Comparison of ENCODE assay signal across 22 cellular contexts in the genomic region with DNA sequence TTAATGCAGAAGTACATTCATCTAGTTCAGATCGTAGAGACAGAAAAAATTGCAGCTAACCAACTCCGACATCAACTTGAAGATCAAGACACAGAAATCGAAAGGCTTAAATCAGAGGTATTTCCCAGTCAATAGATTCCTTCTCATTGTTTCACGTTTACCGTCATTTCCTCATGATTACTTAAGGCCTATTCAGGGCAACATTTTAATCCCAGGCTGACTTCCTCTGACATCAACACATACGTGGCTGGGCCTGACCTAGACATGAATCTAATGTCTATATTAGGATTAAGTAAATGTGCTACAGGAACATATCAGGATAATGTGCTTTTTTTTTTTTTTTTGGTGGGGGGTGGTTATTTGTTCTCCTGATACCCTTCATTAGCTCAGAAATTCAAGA.
"Had no signal": no experiment of that assay in that cellular context is flagged by ENCODE, and none has a peak within 500 bp of the region (broad histone marks: within the 10 kb centered on the region; RNA-seq: fewer than 3 reads in every experiment).

No MANE protein-coding gene starts in this region.

- H3K27ac Mint-ChIP-seq: activated CD4-positive, alpha-beta T cell treated with anti-CD3 and anti-CD28 coated beads, Interleukin-2, amount 10 ng/mL, durations not matched to agents 7 days and 5 days; activated T-cell treated with anti-CD3 and anti-CD28 coated beads, Interleukin-2, amount 50 U/mL, for 72 hours; natural killer cell treated with Interleukin-12 subunit alpha and Interleukin-12 subunit beta and Interleukin-15 and Interleukin-18, amount 100 ng/mL, for 72 hours; T-cell had no signal

- DNase-seq: activated CD4-positive, alpha-beta T cell treated with anti-CD3 and anti-CD28 coated beads, Interleukin-2, amount 10 ng/mL, durations not matched to agents 7 days and 5 days; activated CD4-positive, CD25-positive, alpha-beta regulatory T cell; activated CD8-positive, alpha-beta memory T cell treated with anti-CD3 and anti-CD28 coated beads for 24 hours; activated CD8-positive, alpha-beta memory T cell treated with anti-CD3 and anti-CD28 coated beads, Interleukin-2, amount 50 U/mL, for 48 hours; activated effector memory CD4-positive, alpha-beta T cell treated with anti-CD3 and anti-CD28 coated beads, Interleukin-2, amount 50 U/mL, for 16 hours; activated naive CD4-positive, alpha-beta T cell treated with anti-CD3 and anti-CD28 coated beads, Interleukin-2, amount 50 U/mL, for 16 hours; activated T-cell treated with anti-CD3 and anti-CD28 coated beads, Interleukin-2, amount 50 U/mL, for 72 hours; aorta; cerebellar nuclear complex; effector memory CD4-positive, alpha-beta T cell; lower lobe of right lung; pancreas; stimulated activated CD4-positive, alpha-beta T cell treated with anti-CD3 and anti-CD28 coated beads, Interleukin-12 subunit alpha, Interleukin-12 subunit beta, amount 100 ng/mL, for 4 hours; stimulated activated CD4-positive, alpha-beta T cell treated with anti-CD3 and anti-CD28 coated beads, Interleukin-1b, Interleukin-23, amount 100 ng/mL, for 48 hours; stimulated activated naive CD8-positive, alpha-beta T cell treated with anti-CD3 and anti-CD28 coated beads, Interleukin-15, Interleukin-2, amounts not matched to agents 100 U/mL and 50 U/mL, for 24 hours; T-cell had no signal

- H3K4me3 Mint-ChIP-seq: activated CD4-positive, alpha-beta T cell treated with anti-CD3 and anti-CD28 coated beads, Interleukin-2, amount 10 ng/mL, durations not matched to agents 7 days and 5 days; activated T-cell treated with anti-CD3 and anti-CD28 coated beads, Interleukin-2, amount 50 U/mL, for 72 hours; natural killer cell treated with Interleukin-12 subunit alpha and Interleukin-12 subunit beta and Interleukin-15 and Interleukin-18, amount 100 ng/mL, for 72 hours; T-cell had no signal

- H3K36me3 Mint-ChIP-seq: natural killer cell treated with Interleukin-12 subunit alpha and Interleukin-12 subunit beta and Interleukin-15 and Interleukin-18, amount 100 ng/mL, for 72 hours had no signal

- H3K27ac ChIP-seq: epithelial cell of prostate, lower lobe of right lung, neutrophil, pancreas, suprapubic skin, vagina had no signal

- H3K36me3 ChIP-seq: lower lobe of right lung, neutrophil, pancreas, suprapubic skin, vagina had no signal

- ATAC-seq: activated T-cell treated with anti-CD3 and anti-CD28 coated beads, Interleukin-2, amount 50 U/mL, for 72 hours; lower lobe of right lung; natural killer cell treated with Interleukin-12 subunit alpha and Interleukin-12 subunit beta and Interleukin-15 and Interleukin-18, amount 100 ng/mL, for 72 hours; pancreas; SK-N-SH treated with all-trans-retinoic acid at 6 μM for 48 hours; stimulated activated naive CD8-positive, alpha-beta T cell treated with anti-CD3 and anti-CD28 coated beads, Interleukin-15, Interleukin-2, amounts not matched to agents 100 U/mL and 50 U/mL, for 24 hours; T-cell had no signal

- H3K27me3 Mint-ChIP-seq: activated CD4-positive, alpha-beta T cell treated with anti-CD3 and anti-CD28 coated beads, Interleukin-2, amount 10 ng/mL, durations not matched to agents 7 days and 5 days; T-cell had no signal

- H3K27me3 ChIP-seq: neutrophil, pancreas, suprapubic skin, vagina had no signal

- H3K4me3 ChIP-seq: lower lobe of right lung, pancreas, suprapubic skin, vagina had no signal

- H3K9me3 ChIP-seq: lower lobe of right lung, neutrophil, pancreas, suprapubic skin, vagina had no signal

- H3K4me1 Mint-ChIP-seq: activated CD4-positive, alpha-beta T cell treated with anti-CD3 and anti-CD28 coated beads, Interleukin-2, amount 10 ng/mL, durations not matched to agents 7 days and 5 days had no signal

- H3K4me1 ChIP-seq: lower lobe of right lung, pancreas, suprapubic skin, vagina had no signal

- H3K9me3 Mint-ChIP-seq: natural killer cell treated with Interleukin-12 subunit alpha and Interleukin-12 subunit beta and Interleukin-15 and Interleukin-18, amount 100 ng/mL, for 72 hours had no signal
